ENCODE assay signal across 9 cellular contexts in the genomic region with DNA sequence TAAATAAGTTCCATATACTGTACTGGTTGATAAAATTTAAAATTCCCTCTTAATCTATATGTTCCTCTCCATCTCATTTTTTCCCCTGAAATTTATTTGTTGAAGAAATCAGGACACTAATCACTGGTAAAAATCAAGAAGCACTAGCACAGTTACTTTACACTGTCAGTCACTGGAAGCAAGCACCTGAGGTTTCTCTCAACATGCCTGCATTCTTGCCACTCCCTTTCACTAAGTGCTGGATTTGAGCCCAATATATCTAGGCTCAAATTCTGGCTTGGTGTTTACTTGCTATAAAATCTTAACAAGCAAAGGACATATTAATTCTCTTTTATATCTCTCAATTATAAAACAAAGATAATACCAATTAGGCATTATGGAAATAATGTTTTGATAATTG. TPM values are rescaled to one million over a fixed set of nuclear protein-coding genes. Genes with fewer than 3 reads are reported as not detected.
DNase-seq lines count a peak whose midpoint lies in the region; ATAC-seq and TF ChIP-seq lines count a peak whose summit lies in the region.
"Had no signal": no experiment of that assay in that cellular context is flagged by ENCODE, and none has a peak within 500 bp of the region (broad histone marks: within the 10 kb centered on the region; RNA-seq: fewer than 3 reads in every experiment).

No MANE protein-coding gene starts in this region.

- DNase-seq in NCI-H1417 (lab: John Stamatoyannopoulos, UW) (peak; percentile 36 to 89 (median 63)), NCI-H1417 treated with DMSO at 0.1 percent for 48 hours (lab: John Stamatoyannopoulos, UW) (no peak), ascending aorta (ENCODE audit: low spot score in 2 of 2) (no peak), left kidney (ENCODE audit: low read depth, low spot score) (peak; percentile 33), tibial nerve (ENCODE audit: low spot score in 2 of 2) (no peak), germinal center (ENCODE audit: low spot score) (no peak), NCI-H526 (lab: John Stamatoyannopoulos, UW) (no peak)

- TF ChIP-seq POLR2A in tibial nerve (IDR thresholded peaks at IDR 0.05) = no peak

- no peak for ATAC-seq in GM21515 (IDR thresholded peaks at IDR 0.05; ENCODE audit: unreplicated experiment)

- no peaks in the 10 kb centered on the region for H3K9me3 ChIP-seq in ascending aorta
- H3K9me3 ChIP-seq in tibial nerve = no peaks in the 10 kb centered on the region

- no peak for TF ChIP-seq CTCF in ascending aorta (IDR thresholded peaks at IDR 0.05)
- TF ChIP-seq CTCF in tibial nerve (IDR thresholded peaks at IDR 0.05) = no peak

- peaks cover 6 to 36% of the 10 kb centered on the region in 2 donors for H3K4me1 ChIP-seq in ascending aorta
- peaks cover 0 to 55% (median 11%) of the 10 kb centered on the region in 4 donors for H3K4me1 ChIP-seq in tibial nerve

- H3K27me3 ChIP-seq in ascending aorta (no peaks in the 10 kb centered on the region), tibial nerve (no peaks in the 10 kb centered on the region)

- intact Hi-C loops in ascending aorta (cut with DNase I) = loop anchor here (5.0 kb wide), 4 partner anchors 143 to 468 kb away; a partner anchor contains a TSS

- no peak for TF ChIP-seq EP300 in tibial nerve (IDR thresholded peaks at IDR 0.05)

- H3K27ac ChIP-seq in ascending aorta (peak overlapping the region; percentile 83 to 86), tibial nerve (peak overlapping the region; percentile 64 to 92 (median 88))
- H3K27ac ChIP-seq: HL-60 had no signal

- H3K4me3 ChIP-seq in ascending aorta (peak overlapping the region in 1 of 2 donors; percentile 37), tibial nerve (no peak overlapping the region)

- H3K36me3 ChIP-seq in ascending aorta = peaks cover 7 to 13% of the 10 kb centered on the region in 2 donors
- no peaks in the 10 kb centered on the region for H3K36me3 ChIP-seq in tibial nerve

RNA-seq across cellular contexts. Expression of a gene that starts 58.7 kb away (rescaled TPM):
- total RNA-seq in ascending aorta (65.8 TPM), tibial nerve (100 to 1,000 TPM in 1 of 4 donors, 10 to 100 TPM in 3; 59.4 to 102 (median 64.0) TPM)

Comparison
In these comparisons a context has a peak if more than half of its experiments do, and no peak if none do; other contexts are left out.
1. DNase-seq: peak in NCI-H1417 (3 of 3) and left kidney (single experiment); none in NCI-H1417 treated with DMSO at 0.1 percent for 48 hours (single experiment), ascending aorta (0 of 2), tibial nerve (0 of 2), germinal center (single experiment) and NCI-H526 (0 of 2).